ENCODE assay signal across 1 cellular context in genomic region chr1:150926094-150926741, GRCh38.
TF ChIP-seq lines count a peak whose summit lies in the region.

Gene SETDB1 (plus strand): TSS chr1:150926363. CDS start chr1:150927715, 1,352 bp downstream.

TF ChIP-seq in K562, 482 proteins besides CTCF, POLR2A, EP300 and RAD21 (continued from another document and continues in another):
- TF ChIP-seq ARID4B (CRISPR knock-in tag; IDR thresholded peaks at IDR 0.05) (0 out of 2 replicates have a peak, but pooled peaks have one; percentile 51), ZFX (CRISPR knock-in tag; IDR thresholded peaks at IDR 0.05) (no peak; the same call in 1 of the 2 replicates), SUPT5H (IDR thresholded peaks at IDR 0.05) (peak; percentile 81), MYC (IDR thresholded peaks at IDR 0.05; ENCODE audit: low read depth, low read length) (peak; percentile 89), MYC (CRISPR knock-in tag; IDR thresholded peaks at IDR 0.05; ENCODE audit: borderline replicate concordance, low read depth) (no peak), DIDO1 (tag; IDR thresholded peaks at IDR 0.05; ENCODE audit: low read depth) (peak; percentile 84), KLF13 (tag; IDR thresholded peaks at IDR 0.05; ENCODE audit: borderline replicate concordance, low read depth) (peak; percentile 65; the same call in 1 of the 2 replicates), TAL1 (IDR thresholded peaks at IDR 0.05) (no peak), ZNF24 (IDR thresholded peaks at IDR 0.05) (no peak), ARID1B (IDR thresholded peaks at IDR 0.05) (peak; percentile 46; the same call in 1 of the 2 replicates), TBL1XR1 (IDR thresholded peaks at IDR 0.05; ENCODE audit: low read length in 2 of 2) (peak; percentile 60 to 88), NRF1 (conservative IDR thresholded peaks at IDR 0.05 in 1 of 2, IDR thresholded peaks at IDR 0.05 in 1 of 2) (peak; percentile 90 to 91), HCFC1 (IDR thresholded peaks at IDR 0.05; ENCODE audit: low read depth, low read length) (peak; percentile 80), POLR2AphosphoS2 (IDR thresholded peaks at IDR 0.05; ENCODE audit: low read length) (no peak), SPI1 (IDR thresholded peaks at IDR 0.05; ENCODE audit: borderline replicate concordance, low read depth, low read length) (peak; percentile 73), ZBTB11 (CRISPR knock-in tag; IDR thresholded peaks at IDR 0.05) (peak; percentile 66 to 96 (median 85)), GABPA (tag; conservative IDR thresholded peaks at IDR 0.05; ENCODE audit: low read depth) (peak; percentile 97), EZH2 (IDR thresholded peaks at IDR 0.05; ENCODE audit: borderline replicate concordance, low read depth, low read length) (no peak), ZC3H4 (CRISPR knock-in tag; IDR thresholded peaks at IDR 0.05; ENCODE audit: borderline replicate concordance) (no peak), NUFIP1 (IDR thresholded peaks at IDR 0.05; ENCODE audit: partially characterized antibody) (no peak), ILK (tag; IDR thresholded peaks at IDR 0.05; ENCODE audit: borderline replicate concordance, low read depth) (no peak), FOXP1 (CRISPR knock-in tag; IDR thresholded peaks at IDR 0.05) (no peak), TAF9B (IDR thresholded peaks at IDR 0.05; ENCODE audit: partially characterized antibody) (peak; percentile 63), PBX2 (CRISPR knock-in tag; IDR thresholded peaks at IDR 0.05; ENCODE audit: low read depth) (no peak), PBX2 (tag; conservative IDR thresholded peaks at IDR 0.05; ENCODE audit: low read depth) (0 out of 2 replicates have a peak, but pooled peaks have one; percentile 15), XRCC3 (IDR thresholded peaks at IDR 0.05) (no peak), BRD9 (IDR thresholded peaks at IDR 0.05; ENCODE audit: low read depth, partially characterized antibody) (peak; percentile 22), NELFE (IDR thresholded peaks at IDR 0.05; ENCODE audit: insufficient read depth, insufficient read length) (no peak), NFATC3 (IDR thresholded peaks at IDR 0.05) (no peak), ARID2 (IDR thresholded peaks at IDR 0.05) (no peak), RCOR1 (IDR thresholded peaks at IDR 0.05; ENCODE audit: borderline replicate concordance in 1 of 2, low read depth in 2 of 2, low read length in 2 of 2) (peak in 1 of 2 experiments; percentile 39; a peak in 1 of 4 replicates), CTBP1 (IDR thresholded peaks at IDR 0.05; ENCODE audit: borderline replicate concordance) (peak; percentile 49; the same call in 1 of the 2 replicates), NFE2L1 (tag; IDR thresholded peaks at IDR 0.05; ENCODE audit: borderline replicate concordance, low read depth) (no peak), TAF7 (tag; IDR thresholded peaks at IDR 0.05) (peak; percentile 61; the same call in 1 of the 2 replicates), ZC3H11A (IDR thresholded peaks at IDR 0.05; ENCODE audit: low read depth, low read length) (0 out of 2 replicates have a peak, but pooled peaks have one; percentile 40), ZNF133 (CRISPR knock-in tag; IDR thresholded peaks at IDR 0.05) (no peak), ELF1 (tag; IDR thresholded peaks at IDR 0.05) (peak; percentile 94), SP1 (CRISPR knock-in tag; IDR thresholded peaks at IDR 0.05) (peak; percentile 66), GABPB1 (CRISPR knock-in tag; IDR thresholded peaks at IDR 0.05) (peak; percentile 85), GABPB2 (CRISPR knock-in tag; conservative IDR thresholded peaks at IDR 0.05) (no peak), RBFOX2 (IDR thresholded peaks at IDR 0.05; ENCODE audit: low read depth, low read length) (peak; percentile 75), RBBP5 (IDR thresholded peaks at IDR 0.05; ENCODE audit: borderline replicate concordance, insufficient read depth, low read length, poor library complexity, severe bottlenecking) (peak; percentile 69), BMI1 (IDR thresholded peaks at IDR 0.05; ENCODE audit: low read length) (no peak), ZNF274 (IDR thresholded peaks at IDR 0.05; ENCODE audit: borderline replicate concordance, low read depth, low read length) (no peak), EGR1 (conservative IDR thresholded peaks at IDR 0.05) (peak; percentile 85), ZNF445 (CRISPR knock-in tag; IDR thresholded peaks at IDR 0.05; ENCODE audit: low read depth) (no peak), ESRRA (IDR thresholded peaks at IDR 0.05; ENCODE audit: borderline replicate concordance, low read depth) (peak; percentile 76), MBD2 (IDR thresholded peaks at IDR 0.05; ENCODE audit: borderline replicate concordance, low read depth) (0 out of 2 replicates have a peak, but pooled peaks have one; percentile 37), SAFB (IDR thresholded peaks at IDR 0.05; ENCODE audit: borderline replicate concordance, low read depth, low read length) (no peak), ZNF316 (IDR thresholded peaks at IDR 0.05) (no peak)
- TF ChIP-seq, protein P1, sequence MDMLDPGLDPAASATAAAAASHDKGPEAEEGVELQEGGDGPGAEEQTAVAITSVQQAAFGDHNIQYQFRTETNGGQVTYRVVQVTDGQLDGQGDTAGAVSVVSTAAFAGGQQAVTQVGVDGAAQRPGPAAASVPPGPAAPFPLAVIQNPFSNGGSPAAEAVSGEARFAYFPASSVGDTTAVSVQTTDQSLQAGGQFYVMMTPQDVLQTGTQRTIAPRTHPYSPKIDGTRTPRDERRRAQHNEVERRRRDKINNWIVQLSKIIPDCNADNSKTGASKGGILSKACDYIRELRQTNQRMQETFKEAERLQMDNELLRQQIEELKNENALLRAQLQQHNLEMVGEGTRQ (CRISPR knock-in tag; IDR thresholded peaks at IDR 0.05), result peak; percentile 74
- TF ChIP-seq, protein P2, sequence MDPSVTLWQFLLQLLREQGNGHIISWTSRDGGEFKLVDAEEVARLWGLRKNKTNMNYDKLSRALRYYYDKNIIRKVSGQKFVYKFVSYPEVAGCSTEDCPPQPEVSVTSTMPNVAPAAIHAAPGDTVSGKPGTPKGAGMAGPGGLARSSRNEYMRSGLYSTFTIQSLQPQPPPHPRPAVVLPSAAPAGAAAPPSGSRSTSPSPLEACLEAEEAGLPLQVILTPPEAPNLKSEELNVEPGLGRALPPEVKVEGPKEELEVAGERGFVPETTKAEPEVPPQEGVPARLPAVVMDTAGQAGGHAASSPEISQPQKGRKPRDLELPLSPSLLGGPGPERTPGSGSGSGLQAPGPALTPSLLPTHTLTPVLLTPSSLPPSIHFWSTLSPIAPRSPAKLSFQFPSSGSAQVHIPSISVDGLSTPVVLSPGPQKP (CRISPR knock-in tag; IDR thresholded peaks at IDR 0.05), result no peak
- TF ChIP-seq, protein P3, sequence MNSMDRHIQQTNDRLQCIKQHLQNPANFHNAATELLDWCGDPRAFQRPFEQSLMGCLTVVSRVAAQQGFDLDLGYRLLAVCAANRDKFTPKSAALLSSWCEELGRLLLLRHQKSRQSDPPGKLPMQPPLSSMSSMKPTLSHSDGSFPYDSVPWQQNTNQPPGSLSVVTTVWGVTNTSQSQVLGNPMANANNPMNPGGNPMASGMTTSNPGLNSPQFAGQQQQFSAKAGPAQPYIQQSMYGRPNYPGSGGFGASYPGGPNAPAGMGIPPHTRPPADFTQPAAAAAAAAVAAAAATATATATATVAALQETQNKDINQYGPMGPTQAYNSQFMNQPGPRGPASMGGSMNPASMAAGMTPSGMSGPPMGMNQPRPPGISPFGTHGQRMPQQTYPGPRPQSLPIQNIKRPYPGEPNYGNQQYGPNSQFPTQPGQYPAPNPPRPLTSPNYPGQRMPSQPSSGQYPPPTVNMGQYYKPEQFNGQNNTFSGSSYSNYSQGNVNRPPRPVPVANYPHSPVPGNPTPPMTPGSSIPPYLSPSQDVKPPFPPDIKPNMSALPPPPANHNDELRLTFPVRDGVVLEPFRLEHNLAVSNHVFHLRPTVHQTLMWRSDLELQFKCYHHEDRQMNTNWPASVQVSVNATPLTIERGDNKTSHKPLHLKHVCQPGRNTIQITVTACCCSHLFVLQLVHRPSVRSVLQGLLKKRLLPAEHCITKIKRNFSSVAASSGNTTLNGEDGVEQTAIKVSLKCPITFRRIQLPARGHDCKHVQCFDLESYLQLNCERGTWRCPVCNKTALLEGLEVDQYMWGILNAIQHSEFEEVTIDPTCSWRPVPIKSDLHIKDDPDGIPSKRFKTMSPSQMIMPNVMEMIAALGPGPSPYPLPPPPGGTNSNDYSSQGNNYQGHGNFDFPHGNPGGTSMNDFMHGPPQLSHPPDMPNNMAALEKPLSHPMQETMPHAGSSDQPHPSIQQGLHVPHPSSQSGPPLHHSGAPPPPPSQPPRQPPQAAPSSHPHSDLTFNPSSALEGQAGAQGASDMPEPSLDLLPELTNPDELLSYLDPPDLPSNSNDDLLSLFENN (IDR thresholded peaks at IDR 0.05; ENCODE audit: low read depth in 2 of 2, low read length in 2 of 2), result peak in 1 of 2 experiments; percentile 69; a peak in 2 of 4 replicates
- TF ChIP-seq, protein P4, sequence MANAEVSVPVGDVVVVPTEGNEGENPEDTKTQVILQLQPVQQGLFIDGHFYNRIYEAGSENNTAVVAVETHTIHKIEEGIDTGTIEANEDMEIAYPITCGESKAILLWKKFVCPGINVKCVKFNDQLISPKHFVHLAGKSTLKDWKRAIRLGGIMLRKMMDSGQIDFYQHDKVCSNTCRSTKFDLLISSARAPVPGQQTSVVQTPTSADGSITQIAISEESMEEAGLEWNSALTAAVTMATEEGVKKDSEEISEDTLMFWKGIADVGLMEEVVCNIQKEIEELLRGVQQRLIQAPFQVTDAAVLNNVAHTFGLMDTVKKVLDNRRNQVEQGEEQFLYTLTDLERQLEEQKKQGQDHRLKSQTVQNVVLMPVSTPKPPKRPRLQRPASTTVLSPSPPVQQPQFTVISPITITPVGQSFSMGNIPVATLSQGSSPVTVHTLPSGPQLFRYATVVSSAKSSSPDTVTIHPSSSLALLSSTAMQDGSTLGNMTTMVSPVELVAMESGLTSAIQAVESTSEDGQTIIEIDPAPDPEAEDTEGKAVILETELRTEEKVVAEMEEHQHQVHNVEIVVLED (CRISPR knock-in tag; IDR thresholded peaks at IDR 0.05), result no peak; the same call in 1 of the 2 replicates
